Comparison of ENCODE assay signal across 16 cellular contexts in the genomic region with DNA sequence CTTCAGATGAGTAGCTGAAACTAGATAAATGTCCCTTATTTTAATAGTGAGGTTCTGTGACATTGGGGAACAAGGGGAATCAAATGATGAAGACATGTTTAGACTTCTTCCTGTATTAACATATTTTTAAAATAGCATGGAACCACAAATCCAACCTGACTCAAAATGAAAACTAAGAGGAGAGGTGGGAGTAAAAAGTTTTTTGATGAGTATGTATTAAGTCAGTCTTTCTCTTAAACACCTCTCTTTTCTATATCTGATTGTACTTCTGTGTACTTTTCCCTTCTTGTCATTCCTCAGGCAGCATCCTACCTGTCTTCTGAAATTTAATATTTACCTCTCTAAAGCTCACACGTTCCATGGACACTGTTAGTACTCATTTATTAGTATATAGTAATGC.
"Had no signal": no experiment of that assay in that cellular context is flagged by ENCODE, and none has a peak within 500 bp of the region (broad histone marks: within the 10 kb centered on the region; RNA-seq: fewer than 3 reads in every experiment).

No MANE protein-coding gene starts in this region.

- H3K36me3 Mint-ChIP-seq: naive thymus-derived CD8-positive, alpha-beta T cell had no signal

- H3K27me3 Mint-ChIP-seq: naive thymus-derived CD8-positive, alpha-beta T cell had no signal

- H3K27ac Mint-ChIP-seq: endodermal cell; naive thymus-derived CD8-positive, alpha-beta T cell had no signal

- ATAC-seq: left ventricle myocardium superior; naive thymus-derived CD8-positive, alpha-beta T cell; WTC11 had no signal

- H3K9me3 Mint-ChIP-seq: endodermal cell; naive thymus-derived CD8-positive, alpha-beta T cell; WTC11 had no signal

- DNase-seq: activated effector memory CD4-positive, alpha-beta T cell treated with anti-CD3 and anti-CD28 coated beads, Interleukin-2, amount 50 U/mL, for 16 hours; adrenal gland; dorsolateral prefrontal cortex; endodermal cell; head of caudate nucleus; kidney glomerular epithelial cell; left ventricle myocardium superior; mesenchymal stem cell; naive thymus-derived CD8-positive, alpha-beta T cell; stimulated activated CD4-positive, alpha-beta T cell treated with anti-CD3 and anti-CD28 coated beads, Interleukin-1b, Interleukin-23, amount 100 ng/mL, for 48 hours; substantia nigra; trophoblast cell had no signal

- H3K4me3 Mint-ChIP-seq: endodermal cell; naive thymus-derived CD8-positive, alpha-beta T cell; WTC11 had no signal

- H3K36me3 ChIP-seq: adrenal gland, neutrophil, SJSA1 had no signal

- H3K4me1 Mint-ChIP-seq: endodermal cell; naive thymus-derived CD8-positive, alpha-beta T cell; WTC11 had no signal

- H3K4me1 ChIP-seq: adrenal gland, parathyroid adenoma, SJSA1 had no signal

- H3K4me3 ChIP-seq: adrenal gland, dorsolateral prefrontal cortex, SJSA1 had no signal

- H3K27ac ChIP-seq: adrenal gland, dorsolateral prefrontal cortex, neutrophil, parathyroid adenoma, SJSA1 had no signal

- H3K27me3 ChIP-seq: adrenal gland, dorsolateral prefrontal cortex, neutrophil, SJSA1 had no signal

- H3K9me3 ChIP-seq: adrenal gland, neutrophil, SJSA1 had no signal
